ENCODE assay signal across 8 cellular contexts in genomic region chr20:58447733-58448391, GRCh38. TPM values are rescaled to one million over a fixed set of nuclear protein-coding genes. Genes with fewer than 3 reads are reported as not detected.
DNase-seq lines count a peak whose midpoint lies in the region; ATAC-seq and TF ChIP-seq lines count a peak whose summit lies in the region.

No MANE protein-coding gene starts in this region.

- H3K9me3 Mint-ChIP-seq in activated B cell treated with CpG ODN at 0.5 μM for 24 hours, result no peaks in the 10 kb centered on the region

- peaks cover 60% of the 10 kb centered on the region for H3K36me3 Mint-ChIP-seq in activated B cell treated with CpG ODN at 0.5 μM for 24 hours (ENCODE audit: low read depth)

- DNase-seq in activated gamma-delta T cell treated with Interleukin-2 at 50 U/mL for 16 hours (peak; percentile 44), activated gamma-delta T cell (lab: John Stamatoyannopoulos, UW) (no peak), NCI-H1105 (lab: John Stamatoyannopoulos, UW) (peak; percentile 4), activated B cell treated with CpG ODN at 0.5 μM for 24 hours (no peak), mucosa of descending colon (peak in 2 of 3 donors; percentile 62 to 73), tibial artery (no peak)
- DNase-seq in effector memory CD4-positive, alpha-beta T cell, result peak in 2 of 3 donors; percentile 13 to 16

- H3K27me3 Mint-ChIP-seq in activated B cell treated with CpG ODN at 0.5 μM for 24 hours, result no peaks in the 10 kb centered on the region

- no peaks in the 10 kb centered on the region for H3K27me3 ChIP-seq in effector memory CD4-positive, alpha-beta T cell (replicated peaks; ENCODE audit: control insufficient read depth, insufficient read depth, low read length, poor library complexity, severe bottlenecking)
- no peaks in the 10 kb centered on the region for H3K27me3 ChIP-seq in tibial artery

- TF ChIP-seq CTCF in activated B cell treated with CpG ODN at 0.5 μM for 24 hours (IDR thresholded peaks at IDR 0.05) (no peak), mucosa of descending colon (IDR thresholded peaks at IDR 0.05) (peak; percentile 14), tibial artery (IDR thresholded peaks at IDR 0.05) (peak; percentile 12 to 27)

- H3K27ac ChIP-seq in effector memory CD4-positive, alpha-beta T cell (ENCODE audit: insufficient read depth, low read length, poor library complexity, severe bottlenecking), result no peak overlapping the region
- H3K27ac ChIP-seq in tibial artery, result no peak overlapping the region

- H3K27ac Mint-ChIP-seq in activated B cell treated with CpG ODN at 0.5 μM for 24 hours, result no peak overlapping the region

- intact Hi-C loops in activated B cell treated with CpG ODN at 0.5 μM for 24 hours (cut with micrococcal nuclease), result loop anchor here (1.0 kb wide), 1 partner anchor 211 kb away; no protein-coding TSS in a partner anchor
- intact Hi-C loops in mucosa of descending colon (cut with DNase I, micrococcal nuclease), result loop anchor here in 1 of 2 donors (5.0 kb wide), 1 partner anchor 211 kb away; no protein-coding TSS in a partner anchor
- intact Hi-C loops in tibial artery (cut with DNase I; ENCODE audit: low total_unique reads), result no loop called here

- H3K9me3 ChIP-seq in effector memory CD4-positive, alpha-beta T cell (ENCODE audit: control insufficient read depth, low read length), result no peaks in the 10 kb centered on the region
- H3K9me3 ChIP-seq in mucosa of descending colon, result no peaks in the 10 kb centered on the region
- H3K9me3 ChIP-seq in tibial artery, result no peaks in the 10 kb centered on the region

- CTCF ChIA-PET in activated B cell treated with CpG ODN at 0.5 μM for 24 hours (lab: Charles Lee), result interaction anchor here (1.0 to 1.4 kb wide), 3 partner anchors 11 to 210 kb away, joined by 3 to 6 read pairs (median 3); no protein-coding TSS in a partner anchor

- no peak overlapping the region for H3K4me3 Mint-ChIP-seq in activated B cell treated with CpG ODN at 0.5 μM for 24 hours

- H3K4me1 Mint-ChIP-seq in activated B cell treated with CpG ODN at 0.5 μM for 24 hours, result peaks cover 16% of the 10 kb centered on the region

- peaks cover 29% of the 10 kb centered on the region for H3K36me3 ChIP-seq in effector memory CD4-positive, alpha-beta T cell (ENCODE audit: control insufficient read depth, insufficient read depth, low read length)
- H3K36me3 ChIP-seq in mucosa of descending colon (ENCODE audit: low read depth) (no peaks in the 10 kb centered on the region), tibial artery (peaks cover 19 to 70% (median 46%) of the 10 kb centered on the region in 3 donors)

- POLR2A ChIA-PET in activated B cell treated with CpG ODN at 0.5 μM for 24 hours (lab: Charles Lee), result no interaction called here

- H3K4me3 ChIP-seq in effector memory CD4-positive, alpha-beta T cell (ENCODE audit: insufficient read depth, low read depth, low read length, poor library complexity, severe bottlenecking), result no peak overlapping the region
- H3K4me3 ChIP-seq in mucosa of descending colon, result no peak overlapping the region
- no peak overlapping the region for H3K4me3 ChIP-seq in tibial artery

- H3K4me1 ChIP-seq in effector memory CD4-positive, alpha-beta T cell (ENCODE audit: control insufficient read depth, insufficient read depth, low read length, poor library complexity, severe bottlenecking), result no peaks in the 10 kb centered on the region
- H3K4me1 ChIP-seq in mucosa of descending colon (ENCODE audit: low read depth) (peaks cover 6% of the 10 kb centered on the region), tibial artery (peaks cover 0 to 3% (median 0%) of the 10 kb centered on the region in 4 donors)

- ATAC-seq in activated B cell treated with CpG ODN at 0.5 μM for 24 hours (ENCODE audit: low read depth) (peak; percentile 57), mucosa of descending colon (peak; percentile 77), HG03175 (IDR thresholded peaks at IDR 0.05; ENCODE audit: unreplicated experiment) (no peak)

RNA-seq across cellular contexts. Expression of gene VAPB, which starts 58.8 kb away (rescaled TPM):
- total RNA-seq in activated B cell treated with CpG ODN at 0.5 μM for 24 hours (20.6 and 26.2 TPM in 2 replicates), mucosa of descending colon (10 to 100 TPM; 52.5 to 74.6 (median 58.8) TPM)

Comparison
In these comparisons a context has a peak if more than half of its experiments do, and no peak if none do; other contexts are left out.
1. DNase-seq: peak in activated gamma-delta T cell treated with Interleukin-2 at 50 U/mL for 16 hours (single experiment), NCI-H1105 (single experiment), effector memory CD4-positive, alpha-beta T cell (2 of 3) and mucosa of descending colon (2 of 3); none in activated gamma-delta T cell (single experiment), activated B cell treated with CpG ODN at 0.5 μM for 24 hours (single experiment) and tibial artery (0 of 2).